Comparison of ENCODE assay signal across 1 cellular context in genomic region chr1:231159963-231160761, GRCh38.
TF ChIP-seq lines count a peak whose summit lies in the region.

No MANE protein-coding gene starts in this region.

TF ChIP-seq in K562, 482 proteins besides CTCF, POLR2A, EP300 and RAD21 (continued from another document):
- TF ChIP-seq USF1 (CRISPR knock-in tag; IDR thresholded peaks at IDR 0.05), result no peak
- no peak for TF ChIP-seq ZNF830 (CRISPR knock-in tag; IDR thresholded peaks at IDR 0.05)
- no peak for TF ChIP-seq CEBPG (CRISPR knock-in tag; IDR thresholded peaks at IDR 0.05)
- TF ChIP-seq CEBPG (tag; conservative IDR thresholded peaks at IDR 0.05 in 1 of 2, IDR thresholded peaks at IDR 0.05 in 1 of 2), result no peak
- TF ChIP-seq CCNT2 (IDR thresholded peaks at IDR 0.05; ENCODE audit: borderline replicate concordance, extremely low read depth, insufficient read length, low read depth, low read length), result peak; percentile 99
- peak; percentile 99 for TF ChIP-seq TARDBP (IDR thresholded peaks at IDR 0.05)
- no peak for TF ChIP-seq MCM3 (IDR thresholded peaks at IDR 0.05)
- no peak for TF ChIP-seq STAT5B (CRISPR knock-in tag; IDR thresholded peaks at IDR 0.05)
- TF ChIP-seq FOXJ3 (CRISPR knock-in tag; IDR thresholded peaks at IDR 0.05), result no peak
- TF ChIP-seq SRSF9 (IDR thresholded peaks at IDR 0.05; ENCODE audit: borderline replicate concordance, low read depth, low read length), result no peak
- TF ChIP-seq HMG20B (CRISPR knock-in tag; IDR thresholded peaks at IDR 0.05), result no peak
- TF ChIP-seq HNRNPK (IDR thresholded peaks at IDR 0.05; ENCODE audit: low read depth, low read length, poor library complexity, severe bottlenecking), result no peak
- peak; percentile 86 for TF ChIP-seq MBD2 (IDR thresholded peaks at IDR 0.05; ENCODE audit: borderline replicate concordance, low read depth)
- no peak for TF ChIP-seq ZBTB26 (CRISPR knock-in tag; IDR thresholded peaks at IDR 0.05)
- no peak for TF ChIP-seq NR1H2 (CRISPR knock-in tag; IDR thresholded peaks at IDR 0.05)
- no peak for TF ChIP-seq EWSR1 (IDR thresholded peaks at IDR 0.05; ENCODE audit: borderline replicate concordance, low read depth, partially characterized antibody)
- TF ChIP-seq ZNF408 (CRISPR knock-in tag; IDR thresholded peaks at IDR 0.05; ENCODE audit: low read depth), result no peak
- TF ChIP-seq ZNF212 (CRISPR knock-in tag; IDR thresholded peaks at IDR 0.05), result no peak
- peak; percentile 99 for TF ChIP-seq CBFA2T2 (conservative IDR thresholded peaks at IDR 0.05)
- TF ChIP-seq VEZF1 (CRISPR knock-in tag; IDR thresholded peaks at IDR 0.05), result peak; percentile 69
- peak; percentile 90 to 94 for TF ChIP-seq KDM1A (IDR thresholded peaks at IDR 0.05)
- no peak for TF ChIP-seq CEBPZ (IDR thresholded peaks at IDR 0.05; ENCODE audit: borderline replicate concordance, low read depth, low read length)
- peak; percentile 86 for TF ChIP-seq MEF2D (tag; conservative IDR thresholded peaks at IDR 0.05; ENCODE audit: low read depth)
- TF ChIP-seq TCF7L2 (IDR thresholded peaks at IDR 0.05; ENCODE audit: low read depth, low read length), result no peak; the same call in 1 of the 2 replicates
- TF ChIP-seq DACH1 (IDR thresholded peaks at IDR 0.05; ENCODE audit: partially characterized antibody), result no peak
- no peak for TF ChIP-seq ZNF778 (CRISPR knock-in tag; IDR thresholded peaks at IDR 0.05)
- TF ChIP-seq FIP1L1 (IDR thresholded peaks at IDR 0.05; ENCODE audit: low read depth, low read length, poor library complexity, severe bottlenecking), result no peak
- TF ChIP-seq PHTF2 (CRISPR knock-in tag; IDR thresholded peaks at IDR 0.05), result no peak
- no peak for TF ChIP-seq ZBTB49 (CRISPR knock-in tag; IDR thresholded peaks at IDR 0.05; ENCODE audit: borderline replicate concordance)
- TF ChIP-seq ARID2 (IDR thresholded peaks at IDR 0.05), result no peak
- no peak for TF ChIP-seq PREB (CRISPR knock-in tag; IDR thresholded peaks at IDR 0.05)
- peak; percentile 96 for TF ChIP-seq BCOR (IDR thresholded peaks at IDR 0.05)
- TF ChIP-seq ZNF639 (CRISPR knock-in tag; conservative IDR thresholded peaks at IDR 0.05 in 1 of 2, IDR thresholded peaks at IDR 0.05 in 1 of 2), result peak in 1 of 2 experiments; percentile 93; a peak in 2 of 4 replicates
- no peak for TF ChIP-seq SREBF1 (IDR thresholded peaks at IDR 0.05; ENCODE audit: borderline replicate concordance, low read depth, low read length)
- peak; percentile 46; the same call in 1 of the 2 replicates for TF ChIP-seq ZBTB12 (CRISPR knock-in tag; IDR thresholded peaks at IDR 0.05)
- no peak for TF ChIP-seq SAFB (IDR thresholded peaks at IDR 0.05; ENCODE audit: borderline replicate concordance, low read depth, low read length)
- no peak for TF ChIP-seq RFX7 (CRISPR knock-in tag; IDR thresholded peaks at IDR 0.05)
- TF ChIP-seq SREBF2 (CRISPR knock-in tag; IDR thresholded peaks at IDR 0.05), result no peak
- TF ChIP-seq SNIP1 (IDR thresholded peaks at IDR 0.05; ENCODE audit: low read depth), result no peak
- TF ChIP-seq MTA2 (IDR thresholded peaks at IDR 0.05; ENCODE audit: low read depth), result peak; percentile 100
- TF ChIP-seq CREB1 (IDR thresholded peaks at IDR 0.05), result peak; percentile 70
- peak; percentile 38; the same call in 1 of the 2 replicates for TF ChIP-seq CREB1 (CRISPR knock-in tag; IDR thresholded peaks at IDR 0.05)
- peak; percentile 99 for TF ChIP-seq ZNF395 (CRISPR knock-in tag; IDR thresholded peaks at IDR 0.05)
- TF ChIP-seq RBM22 (IDR thresholded peaks at IDR 0.05; ENCODE audit: low read depth, low read length, poor library complexity, severe bottlenecking), result no peak
- no peak for TF ChIP-seq ZFP30 (CRISPR knock-in tag; IDR thresholded peaks at IDR 0.05; ENCODE audit: borderline replicate concordance)
- TF ChIP-seq ZC3H4 (CRISPR knock-in tag; IDR thresholded peaks at IDR 0.05; ENCODE audit: borderline replicate concordance), result no peak
- TF ChIP-seq SP2 (IDR thresholded peaks at IDR 0.05; ENCODE audit: extremely low read depth, low read depth, low read length, poor library complexity, severe bottlenecking), result no peak
- TF ChIP-seq SMARCB1 (IDR thresholded peaks at IDR 0.05; ENCODE audit: insufficient read length, low read depth), result no peak
- peak; percentile 76; the same call in 1 of the 2 replicates for TF ChIP-seq TEAD2 (tag; IDR thresholded peaks at IDR 0.05)
- TF ChIP-seq GATAD2B (IDR thresholded peaks at IDR 0.05; ENCODE audit: borderline replicate concordance), result peak; percentile 90
- TF ChIP-seq ASH1L (IDR thresholded peaks at IDR 0.05; ENCODE audit: borderline replicate concordance, low read depth, partially characterized antibody), result no peak
- TF ChIP-seq LEF1 (IDR thresholded peaks at IDR 0.05), result peak; percentile 97
- TF ChIP-seq TRIM28 (IDR thresholded peaks at IDR 0.05), result no peak
